9 cellular contexts compared by ENCODE assay signal in the genomic region with DNA sequence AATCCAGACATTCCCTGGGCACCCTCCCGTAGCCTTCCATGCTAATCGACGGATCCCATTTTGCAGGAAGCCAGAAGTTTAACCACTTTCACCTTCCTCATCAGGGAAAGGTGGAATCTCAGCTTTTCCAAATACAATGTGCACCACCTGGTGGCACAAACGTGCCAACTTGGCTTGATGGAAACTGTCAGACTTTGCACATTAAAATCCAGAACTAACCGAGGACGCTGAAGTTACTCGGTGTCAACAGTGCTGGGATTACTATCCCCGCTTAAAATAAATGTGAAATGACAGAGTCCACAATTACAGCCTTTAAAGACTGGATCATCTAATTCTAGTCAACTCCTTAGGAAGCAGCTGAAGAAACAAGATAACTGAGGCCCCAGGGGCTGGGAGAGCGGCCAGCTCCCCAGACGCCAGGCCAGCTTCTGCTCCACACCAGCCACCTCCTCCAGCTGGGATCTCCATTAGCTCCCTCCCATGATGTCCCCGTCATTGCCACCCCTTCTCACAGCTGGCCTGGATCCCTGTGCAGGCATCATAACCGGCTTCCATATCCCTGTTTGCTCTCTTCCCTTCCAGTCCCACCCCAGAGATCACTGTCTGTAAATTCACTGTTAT. TPM values are rescaled to one million over a fixed set of nuclear protein-coding genes. Genes with fewer than 3 reads are reported as not detected.
A peak's percentile ranks its signal among the peaks of the same experiment; 100 is the strongest.
DNase-seq lines count a peak whose midpoint lies in the region; ATAC-seq and TF ChIP-seq lines count a peak whose summit lies in the region.
"Had no signal": no experiment of that assay in that cellular context is flagged by ENCODE, and none has a peak within 500 bp of the region (broad histone marks: within the 10 kb centered on the region; RNA-seq: fewer than 3 reads in every experiment).

No MANE protein-coding gene starts in this region.

- no peak overlapping the region for H3K4me3 ChIP-seq in fibroblast of mammary gland (ENCODE audit: control insufficient read depth, low read depth, low read length)
- H3K4me3 ChIP-seq: skin epidermis had no signal

- no peak overlapping the region for H3K4me3 Mint-ChIP-seq in stimulated activated memory B cell treated with anti-CD40 and anti-IgM and Interleukin-4, amounts not matched to agents 10 μg/mL and 1 μg/mL and 100 μg/mL, for 72 hours

- ATAC-seq in Right ventricle myocardium inferior (peak; percentile 87), HG03025 (IDR thresholded peaks at IDR 0.05; ENCODE audit: low FRiP score, unreplicated experiment) (no peak), GM19397 (IDR thresholded peaks at IDR 0.05; ENCODE audit: unreplicated experiment) (no peak)
- ATAC-seq in stimulated activated memory B cell treated with anti-CD40 and anti-IgM and Interleukin-4, amounts not matched to agents 10 μg/mL and 1 μg/mL and 100 μg/mL, for 72 hours = no peak

- no peaks in the 10 kb centered on the region for H3K36me3 Mint-ChIP-seq in stimulated activated memory B cell treated with anti-CD40 and anti-IgM and Interleukin-4, amounts not matched to agents 10 μg/mL and 1 μg/mL and 100 μg/mL, for 72 hours

- no peaks in the 10 kb centered on the region for H3K4me1 Mint-ChIP-seq in stimulated activated memory B cell treated with anti-CD40 and anti-IgM and Interleukin-4, amounts not matched to agents 10 μg/mL and 1 μg/mL and 100 μg/mL, for 72 hours

- intact Hi-C loops in Right ventricle myocardium inferior (cut with DNase I) (loop anchor here (2.0 to 5.0 kb wide), 3 partner anchors 110 to 210 kb away; no protein-coding TSS in a partner anchor), cardiac septum (cut with DNase I) (loop anchor here (2.0 to 10.0 kb wide), 4 partner anchors 114 to 502 kb away; a partner anchor contains a TSS)

- no peak overlapping the region for H3K27ac Mint-ChIP-seq in stimulated activated memory B cell treated with anti-CD40 and anti-IgM and Interleukin-4, amounts not matched to agents 10 μg/mL and 1 μg/mL and 100 μg/mL, for 72 hours

- no peaks in the 10 kb centered on the region for H3K9me3 Mint-ChIP-seq in stimulated activated memory B cell treated with anti-CD40 and anti-IgM and Interleukin-4, amounts not matched to agents 10 μg/mL and 1 μg/mL and 100 μg/mL, for 72 hours

- peak; percentile 25 for TF ChIP-seq CTCF in fibroblast of mammary gland (conservative IDR thresholded peaks at IDR 0.05; ENCODE audit: control insufficient read depth, insufficient read depth, low read depth, low read length)

- peak; percentile 77 for DNase-seq in Right ventricle myocardium inferior (ENCODE audit: missing footprints)
- DNase-seq in cardiac septum (ENCODE audit: low spot score) = no peak
- DNase-seq in SW480 (ENCODE audit: low spot score) = peak; percentile 16
- no peak for DNase-seq in fibroblast of mammary gland (ENCODE audit: low read depth)
- DNase-seq in pons (ENCODE audit: low spot score) = peak; percentile 69

- H3K27me3 Mint-ChIP-seq in stimulated activated memory B cell treated with anti-CD40 and anti-IgM and Interleukin-4, amounts not matched to agents 10 μg/mL and 1 μg/mL and 100 μg/mL, for 72 hours = no peaks in the 10 kb centered on the region

RNA-seq across cellular contexts. Expression of a gene that starts 50.2 kb away (rescaled TPM):
- total RNA-seq in Right ventricle myocardium inferior (197 TPM), cardiac septum (105 TPM)

Comparison
In these comparisons a context has a peak if more than half of its experiments do, and no peak if none do; other contexts are left out.
1. DNase-seq: peak in Right ventricle myocardium inferior (single experiment), SW480 (single experiment) and pons (single experiment); none in cardiac septum (single experiment) and fibroblast of mammary gland (single experiment).